In the genomic region with DNA sequence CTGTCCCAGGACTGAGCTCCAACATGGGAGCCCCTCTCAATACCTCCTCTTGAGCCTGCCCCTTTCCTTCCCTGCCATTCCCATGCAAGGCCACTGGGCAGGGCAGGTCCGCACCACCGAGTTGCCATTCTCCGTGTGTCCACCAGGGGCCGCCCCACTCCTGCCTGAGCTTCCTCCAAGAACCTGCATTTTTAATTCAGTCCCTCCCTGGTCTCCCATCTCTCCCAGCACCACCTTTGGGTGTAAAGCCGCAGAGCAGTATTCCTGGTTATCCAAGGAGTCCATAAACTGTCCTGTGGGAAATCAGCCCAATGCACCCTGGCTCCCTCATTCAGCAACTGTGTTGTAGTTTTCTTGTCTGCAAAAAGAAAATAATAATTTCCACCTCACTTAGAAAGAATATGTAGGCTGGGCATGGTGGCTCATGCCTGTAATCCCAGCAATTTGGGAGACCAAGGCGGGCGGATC, we compare ENCODE assay signal across 8 cellular contexts. TPM values are rescaled to one million over a fixed set of nuclear protein-coding genes. Genes with fewer than 3 reads are reported as not detected.
DNase-seq lines count a peak whose midpoint lies in the region; ATAC-seq lines count a peak whose summit lies in the region.

No MANE protein-coding gene starts in this region.

- H3K4me1 Mint-ChIP-seq in activated CD8-positive, alpha-beta T cell treated with anti-CD3 and anti-CD28 coated beads, Interleukin-2, amount 10 ng/mL, durations not matched to agents 7 days and 5 days (ENCODE audit: low read depth), result peaks cover 32% of the 10 kb centered on the region

- no peaks in the 10 kb centered on the region for H3K9me3 Mint-ChIP-seq in activated CD8-positive, alpha-beta T cell treated with anti-CD3 and anti-CD28 coated beads, Interleukin-2, amount 10 ng/mL, durations not matched to agents 7 days and 5 days (ENCODE audit: insufficient read depth)

- H3K27me3 Mint-ChIP-seq in activated CD8-positive, alpha-beta T cell treated with anti-CD3 and anti-CD28 coated beads, Interleukin-2, amount 10 ng/mL, durations not matched to agents 7 days and 5 days (ENCODE audit: low read depth), result peaks cover 38% of the 10 kb centered on the region

- CTCF ChIA-PET in activated CD8-positive, alpha-beta T cell treated with anti-CD3 and anti-CD28 coated beads, Interleukin-2, amount 10 ng/mL, durations not matched to agents 7 days and 5 days (lab: Charles Lee), result interaction anchor here (0.7 to 4.9 kb wide), 46 partner anchors 9 to 371 kb away, joined by 3 to 35 read pairs (median 5); partner anchors contain the start of genes NME1 and TOB1

- no peak overlapping the region for H3K4me3 Mint-ChIP-seq in activated CD8-positive, alpha-beta T cell treated with anti-CD3 and anti-CD28 coated beads, Interleukin-2, amount 10 ng/mL, durations not matched to agents 7 days and 5 days

- POLR2A ChIA-PET in activated CD8-positive, alpha-beta T cell treated with anti-CD3 and anti-CD28 coated beads, Interleukin-2, amount 10 ng/mL, durations not matched to agents 7 days and 5 days (lab: Charles Lee), result interaction anchor here (0.7 to 0.9 kb wide), 3 partner anchors 46 to 84 kb away, joined by 3 to 4 read pairs (median 3); no protein-coding TSS in a partner anchor

- DNase-seq in EH (ENCODE audit: low read depth) (peak; percentile 84), HT1080 (ENCODE audit: low read depth) (peak; percentile 90), NOMO-1 (lab: John Stamatoyannopoulos, UW; ENCODE audit: unreplicated experiment in 2 of 2) (peak; percentile 58 to 72), medulla oblongata (ENCODE audit: extremely low spot score) (peak; percentile 84), NCI-H128 (lab: John Stamatoyannopoulos, UW; ENCODE audit: unreplicated experiment) (no peak)
- DNase-seq in activated CD8-positive, alpha-beta T cell treated with anti-CD3 and anti-CD28 coated beads, Interleukin-2, amount 10 ng/mL, durations not matched to agents 7 days and 5 days, result peak; percentile 85
- DNase-seq in effector CD4-positive, alpha-beta T cell, result peak; percentile 67
- peak; percentile 55 for DNase-seq in stimulated activated CD8-positive, alpha-beta memory T cell treated with anti-CD3 and anti-CD28 coated beads, Interleukin-15, amount 100 ng/mL, for 1 hour (ENCODE audit: low read depth)

- H3K36me3 Mint-ChIP-seq in activated CD8-positive, alpha-beta T cell treated with anti-CD3 and anti-CD28 coated beads, Interleukin-2, amount 10 ng/mL, durations not matched to agents 7 days and 5 days (ENCODE audit: low read depth), result no peaks in the 10 kb centered on the region

- peak; percentile 67 for ATAC-seq in activated CD8-positive, alpha-beta T cell treated with anti-CD3 and anti-CD28 coated beads, Interleukin-2, amount 10 ng/mL, durations not matched to agents 7 days and 5 days

- H3K27ac Mint-ChIP-seq in activated CD8-positive, alpha-beta T cell treated with anti-CD3 and anti-CD28 coated beads, Interleukin-2, amount 10 ng/mL, durations not matched to agents 7 days and 5 days, result no peak overlapping the region

RNA-seq across cellular contexts. Expression of gene ANKRD40CL, which starts 15.9 kb away (rescaled TPM):
- total RNA-seq in HT1080 (2014; rRNA removed; shearing (Covaris generic)), result not detected in 2 replicates
- polyA plus RNA-seq in HT1080 (2015; cell fraction: cytosol; rRNA removed), result not detected in 2 replicates
- polyA plus RNA-seq in HT1080 (2015; cell fraction: nucleus; rRNA removed), result not detected in 2 replicates
- not detected for total RNA-seq in activated CD8-positive, alpha-beta T cell treated with anti-CD3 and anti-CD28 coated beads, Interleukin-2, amount 10 ng/mL, durations not matched to agents 7 days and 5 days

RNA-seq across cellular contexts. Expression of gene WFIKKN2, which starts 52.2 kb away (rescaled TPM):
- total RNA-seq in HT1080 (2014; rRNA removed; shearing (Covaris generic)), result not detected in 2 replicates
- polyA plus RNA-seq in HT1080 (2015; cell fraction: cytosol; rRNA removed), result not detected in 2 replicates
- polyA plus RNA-seq in HT1080 (2015; cell fraction: nucleus; rRNA removed), result 0.12 TPM in 1 of 2 replicates, not detected in the other
- total RNA-seq in activated CD8-positive, alpha-beta T cell treated with anti-CD3 and anti-CD28 coated beads, Interleukin-2, amount 10 ng/mL, durations not matched to agents 7 days and 5 days, result not detected
